ENCODE assay signal across 8 cellular contexts in genomic region chr4:52983563-52984303, GRCh38.
DNase-seq lines count a peak whose midpoint lies in the region; ATAC-seq and TF ChIP-seq lines count a peak whose summit lies in the region.

No MANE protein-coding gene starts in this region.

- H3K27ac Mint-ChIP-seq in CD14-positive monocyte: no peak overlapping the region
- no peak overlapping the region for H3K27ac Mint-ChIP-seq in effector memory CD8-positive, alpha-beta T cell

- CTCF ChIA-PET in PC-9 (lab: Charles Lee): interaction anchor here (0.6 to 1.9 kb wide), 4 partner anchors 33 to 439 kb away, joined by 3 to 14 read pairs (median 4); no protein-coding TSS in a partner anchor

- no peaks in the 10 kb centered on the region for H3K36me3 Mint-ChIP-seq in CD14-positive monocyte
- no peaks in the 10 kb centered on the region for H3K36me3 Mint-ChIP-seq in effector memory CD8-positive, alpha-beta T cell (ENCODE audit: insufficient read depth)

- no peak overlapping the region for H3K4me3 Mint-ChIP-seq in CD14-positive monocyte
- H3K4me3 Mint-ChIP-seq in effector memory CD8-positive, alpha-beta T cell: no peak overlapping the region

- H3K9me3 Mint-ChIP-seq in CD14-positive monocyte: no peaks in the 10 kb centered on the region
- no peaks in the 10 kb centered on the region for H3K9me3 Mint-ChIP-seq in effector memory CD8-positive, alpha-beta T cell

- DNase-seq in CD14-positive monocyte (ENCODE audit: low spot score): no peak
- DNase-seq in Kasumi-1 (lab: John Stamatoyannopoulos, UW): peak; percentile 95 to 98
- DNase-seq in PC-9: peak; percentile 5 to 36
- DNase-seq in effector memory CD8-positive, alpha-beta T cell: peak in 2 of 3 experiments; percentile 8 to 22
- peak; percentile 67 to 79 for DNase-seq in lung microvascular endothelial cell (ENCODE audit: low read depth in 2 of 2)
- no peak for DNase-seq in activated naive CD4-positive, alpha-beta T cell (lab: John Stamatoyannopoulos, UW)
- DNase-seq in islet precursor cell: no peak

- H3K4me1 Mint-ChIP-seq in CD14-positive monocyte: no peaks in the 10 kb centered on the region
- H3K4me1 Mint-ChIP-seq in effector memory CD8-positive, alpha-beta T cell (ENCODE audit: low read depth in 2 of 2): no peaks in the 10 kb centered on the region

- BruUV-seq in PC-9 (replicated peaks; lab: Mats Ljungman, UMichigan): no TSS peak

- H3K4me1 ChIP-seq in PC-9 (replicated peaks; ENCODE audit: insufficient read depth): peaks cover 6% of the 10 kb centered on the region; the same call in 1 of the 2 replicates

- intact Hi-C loops in CD14-positive monocyte (cut with micrococcal nuclease) (loop anchor here (2.0 to 5.0 kb wide), 4 partner anchors 436 to 607 kb away; no protein-coding TSS in a partner anchor), PC-9 (cut with micrococcal nuclease; ENCODE audit: unreplicated experiment) (loop anchor here (2.0 to 10.0 kb wide), 7 partner anchors 73 to 1251 kb away; partner anchors contain the start of gene USP46)

- H3K9me2 ChIP-seq in PC-9 (ENCODE audit: insufficient read depth): no peaks in the 10 kb centered on the region

- no peaks in the 10 kb centered on the region for H3K9me3 ChIP-seq in PC-9 (ENCODE audit: insufficient read depth, low read depth)

- no peaks in the 10 kb centered on the region for H3F3A ChIP-seq in PC-9 (ENCODE audit: insufficient read depth, low read depth)

- H4K20me1 ChIP-seq in PC-9 (ENCODE audit: insufficient read depth): no peaks in the 10 kb centered on the region

- peak; percentile 76 for TF ChIP-seq CTCF in CD14-positive monocyte (IDR thresholded peaks at IDR 0.05)
- peak; percentile 79 for TF ChIP-seq CTCF in PC-9 (conservative IDR thresholded peaks at IDR 0.05)

- no peak overlapping the region for H3K4me3 ChIP-seq in PC-9

- H2AFZ ChIP-seq in PC-9: no peak overlapping the region

- ATAC-seq in GM18870 (IDR thresholded peaks at IDR 0.05; ENCODE audit: unreplicated experiment): peak; percentile 54
- no peak for ATAC-seq in effector memory CD8-positive, alpha-beta T cell (replicated peaks)

- H3K36me3 ChIP-seq in PC-9 (ENCODE audit: low read depth): no peaks in the 10 kb centered on the region

- H3K4me2 ChIP-seq in PC-9: no peak overlapping the region

- no peak overlapping the region for H3K27ac ChIP-seq in PC-9

- H3K27me3 Mint-ChIP-seq in CD14-positive monocyte (ENCODE audit: low read depth in 3 of 3): no peaks in the 10 kb centered on the region
- H3K27me3 Mint-ChIP-seq in effector memory CD8-positive, alpha-beta T cell: no peaks in the 10 kb centered on the region

- H3K79me2 ChIP-seq in PC-9 (ENCODE audit: low read depth): no peaks in the 10 kb centered on the region

- no peaks in the 10 kb centered on the region for H3K27me3 ChIP-seq in PC-9 (ENCODE audit: insufficient read depth, low read depth)

- POLR2A ChIA-PET in PC-9 (lab: Charles Lee; ENCODE audit: unreplicated experiment): no interaction called here

Comparison
In these comparisons a context has a peak if more than half of its experiments do, and no peak if none do; other contexts are left out.
1. DNase-seq: peak in Kasumi-1 (2 of 2), PC-9 (2 of 2), effector memory CD8-positive, alpha-beta T cell (2 of 3) and lung microvascular endothelial cell (2 of 2); none in CD14-positive monocyte (single experiment), activated naive CD4-positive, alpha-beta T cell (0 of 4) and islet precursor cell (single experiment).